Comparison of ENCODE assay signal across 20 cellular contexts in genomic region chr7:121714559-121715303, GRCh38.
DNase-seq lines count a peak whose midpoint lies in the region; ATAC-seq and TF ChIP-seq lines count a peak whose summit lies in the region.
"Had no signal": no experiment of that assay in that cellular context is flagged by ENCODE, and none has a peak within 500 bp of the region (broad histone marks: within the 10 kb centered on the region; RNA-seq: fewer than 3 reads in every experiment).

No MANE protein-coding gene starts in this region.

- H3K4me3 ChIP-seq in body of pancreas: no peak overlapping the region
- H3K4me3 ChIP-seq in right lobe of liver: no peak overlapping the region
- H3K4me3 ChIP-seq: BLaER1, SK-N-MC, skin epidermis had no signal

- H3K27ac ChIP-seq in body of pancreas (peak overlapping the region; percentile 57 to 79 (median 72)), right lobe of liver (no peak overlapping the region)
- H3K27ac ChIP-seq: BLaER1, SK-N-MC, skin epidermis had no signal

- peak; percentile 100 for ATAC-seq in body of pancreas
- ATAC-seq in right lobe of liver: peak; percentile 99 to 100 (median 100)
- no peak for ATAC-seq in HG02678 (IDR thresholded peaks at IDR 0.05; ENCODE audit: unreplicated experiment)
- ATAC-seq: esophagus mucosa had no signal

- peak in 1 of 3 donors; percentile 26 for TF ChIP-seq POLR2A in body of pancreas (IDR thresholded peaks at IDR 0.05)
- no peak for TF ChIP-seq POLR2A in right lobe of liver (IDR thresholded peaks at IDR 0.05)

- DNase-seq in NCI-H1105 treated with DMSO at 0.1 percent for 48 hours (lab: John Stamatoyannopoulos, UW) (peak; percentile 46), NCI-H1105 (lab: John Stamatoyannopoulos, UW) (no peak), body of pancreas (peak; percentile 61 to 87 (median 73)), right lobe of liver (peak in 1 of 3 donors; percentile 59), type B pancreatic cell (ENCODE audit: extremely low spot score, unreplicated experiment) (no peak), A172 (ENCODE audit: low spot score) (no peak)
- no peak for DNase-seq in NK-92 treated with Interleukin-12 subunit alpha and Interleukin-12 subunit beta, amount 100 ng/mL, for 24 hours (lab: John Stamatoyannopoulos, UW)
- DNase-seq: 8988T; activated CD4-positive, alpha-beta T cell treated with anti-CD3 and anti-CD28 coated beads for 48 hours; activated naive CD4-positive, alpha-beta T cell treated with anti-CD3 and anti-CD28 coated beads for 36 hours; DMS153; Karpas-422; NCI-H1436 treated with DMSO at 0.1 percent for 48 hours; trophoblast cell had no signal

- H3K27me3 ChIP-seq in body of pancreas: no peaks in the 10 kb centered on the region
- H3K27me3 ChIP-seq in right lobe of liver: no peaks in the 10 kb centered on the region
- H3K27me3 ChIP-seq: BLaER1 had no signal

- H3K9me3 ChIP-seq in body of pancreas (no peaks in the 10 kb centered on the region), right lobe of liver (no peaks in the 10 kb centered on the region)
- H3K9me3 ChIP-seq: BLaER1 had no signal

- intact Hi-C loops in body of pancreas (cut with DNase I) (no loop called here), right lobe of liver (cut with DNase I) (no loop called here)

- no peak for TF ChIP-seq CTCF in body of pancreas (IDR thresholded peaks at IDR 0.05)
- TF ChIP-seq CTCF in right lobe of liver (IDR thresholded peaks at IDR 0.05): no peak
- TF ChIP-seq CTCF in type B pancreatic cell (conservative IDR thresholded peaks at IDR 0.05): no peak

- no peaks in the 10 kb centered on the region for H3K36me3 ChIP-seq in body of pancreas (replicated peaks in 1 of 2; ENCODE audit: insufficient read depth in 1 of 2, low read depth in 2 of 2)
- H3K36me3 ChIP-seq in right lobe of liver: no peaks in the 10 kb centered on the region
- H3K36me3 ChIP-seq: BLaER1 had no signal

- H3K9me3 Mint-ChIP-seq in type B pancreatic cell: no peaks in the 10 kb centered on the region
- H3K9me3 Mint-ChIP-seq: activated naive CD4-positive, alpha-beta T cell treated with anti-CD3 and anti-CD28 coated beads for 36 hours had no signal

- no peaks in the 10 kb centered on the region for H3K27me3 Mint-ChIP-seq in type B pancreatic cell
- H3K27me3 Mint-ChIP-seq: dendritic cell treated with granulocyte-macrophage colony-stimulating factor and Interleukin-4, amounts not matched to agents 40 ng/mL and 50 ng/mL, for 4 days had no signal

- peaks cover 4% of the 10 kb centered on the region for H3K4me1 Mint-ChIP-seq in type B pancreatic cell (ENCODE audit: unreplicated experiment)

- 6 to 11% methylated on average over 3 of the region's 3 CpGs for WGBS in body of pancreas, 2 donors
- 12% methylated on average over 3 of the region's 3 CpGs for WGBS in right lobe of liver (ENCODE audit: insufficient coverage, low coverage, low lambda C conversion rate, missing lambda C conversion rate)

- peak overlapping the region; percentile 42 for H3K4me3 Mint-ChIP-seq in type B pancreatic cell
- H3K4me3 Mint-ChIP-seq: activated naive CD4-positive, alpha-beta T cell treated with anti-CD3 and anti-CD28 coated beads for 36 hours; dendritic cell treated with granulocyte-macrophage colony-stimulating factor and Interleukin-4, amounts not matched to agents 40 ng/mL and 50 ng/mL, for 4 days had no signal

- H3K27ac Mint-ChIP-seq in type B pancreatic cell: peak overlapping the region; percentile 34
- H3K27ac Mint-ChIP-seq: activated naive CD4-positive, alpha-beta T cell treated with anti-CD3 and anti-CD28 coated beads for 36 hours; dendritic cell treated with granulocyte-macrophage colony-stimulating factor and Interleukin-4, amounts not matched to agents 40 ng/mL and 50 ng/mL, for 4 days had no signal

- H3K4me1 ChIP-seq in body of pancreas (peaks cover 45% of the 10 kb centered on the region), right lobe of liver (peaks cover 0 to 12% (median 5%) of the 10 kb centered on the region in 4 donors)
- H3K4me1 ChIP-seq: BLaER1 had no signal

- H3K36me3 Mint-ChIP-seq in type B pancreatic cell: no peaks in the 10 kb centered on the region

Comparison
In these comparisons a context has a peak if more than half of its experiments do, and no peak if none do; other contexts are left out.
1. DNase-seq: peak in NCI-H1105 treated with DMSO at 0.1 percent for 48 hours (single experiment) and body of pancreas (4 of 4); none in NCI-H1105 (single experiment), type B pancreatic cell (single experiment), NK-92 treated with Interleukin-12 subunit alpha and Interleukin-12 subunit beta, amount 100 ng/mL, for 24 hours (single experiment) and A172 (single experiment).
2. H3K27ac ChIP-seq: peak in body of pancreas (4 of 4); none in right lobe of liver (0 of 3).